Comparison of ENCODE assay signal across 37 cellular contexts in the genomic region with DNA sequence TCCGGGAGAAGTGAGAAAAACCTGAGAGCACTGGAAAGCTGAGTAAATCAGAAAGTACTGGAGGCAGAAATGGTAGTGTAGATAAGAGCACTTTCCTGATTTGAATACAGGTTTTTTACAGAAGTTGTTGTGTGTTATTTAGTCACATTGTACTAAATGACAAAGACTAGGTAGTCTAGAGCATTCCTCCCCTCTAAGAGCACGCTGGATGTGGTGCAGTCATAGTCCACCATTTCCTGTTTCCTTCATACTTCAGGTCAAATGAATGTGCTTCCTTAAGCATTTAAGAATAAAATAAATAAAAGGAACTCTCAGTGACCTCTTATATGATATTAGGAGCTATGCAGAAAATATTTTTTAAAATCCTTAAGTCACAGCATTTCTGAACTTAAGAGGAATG. TPM values are rescaled to one million over a fixed set of nuclear protein-coding genes. Genes with fewer than 3 reads are reported as not detected.
DNase-seq lines count a peak whose midpoint lies in the region; ATAC-seq and TF ChIP-seq lines count a peak whose summit lies in the region.
"Had no signal": no experiment of that assay in that cellular context is flagged by ENCODE, and none has a peak within 500 bp of the region (broad histone marks: within the 10 kb centered on the region; RNA-seq: fewer than 3 reads in every experiment).

No MANE protein-coding gene starts in this region.

- peaks cover 39% of the 10 kb centered on the region for H3K4me1 ChIP-seq in neural progenitor cell
- H3K4me1 ChIP-seq: BLaER1, right lobe of liver, spleen, uterus had no signal

- H3K4me2 ChIP-seq in neural progenitor cell = no peak overlapping the region
- H3K4me2 ChIP-seq: BLaER1, PC-9 had no signal

- no peaks in the 10 kb centered on the region for H3K9me3 ChIP-seq in neural progenitor cell (ENCODE audit: low read depth)
- H3K9me3 ChIP-seq: BLaER1, right lobe of liver, spleen, thoracic aorta, uterus had no signal

- in situ Hi-C loops in brain microvascular endothelial cell (cut with HindIII; ENCODE audit: low pct_ligation_motif_present, low sequenced_read_pairs) = no loop called here

- H3K27me3 Mint-ChIP-seq in endothelial cell (ENCODE audit: unreplicated experiment) (no peaks in the 10 kb centered on the region), neural progenitor cell (ENCODE audit: insufficient read depth, low read depth) (peaks cover 4% of the 10 kb centered on the region)

- no peaks in the 10 kb centered on the region for H3K9me3 Mint-ChIP-seq in endothelial cell (ENCODE audit: unreplicated experiment)
- no peaks in the 10 kb centered on the region for H3K9me3 Mint-ChIP-seq in neural progenitor cell
- H3K9me3 Mint-ChIP-seq: activated CD4-positive, alpha-beta memory T cell treated with anti-CD3 and anti-CD28 coated beads, Interleukin-2, amount 10 ng/mL, durations not matched to agents 7 days and 5 days; activated naive CD4-positive, alpha-beta T cell treated with anti-CD3 and anti-CD28 coated beads, Interleukin-2, amount 50 U/mL, for 72 hours; naive B cell; stimulated activated naive CD8-positive, alpha-beta T cell treated with anti-CD3 and anti-CD28 coated beads, Interleukin-15, amount 100 ng/mL, for 72 hours had no signal

- no peak overlapping the region for H3K9ac ChIP-seq in neural progenitor cell
- H3K9ac ChIP-seq: BLaER1 had no signal

- no peak overlapping the region for H2AFZ ChIP-seq in neural progenitor cell (replicated peaks)
- H2AFZ ChIP-seq: PC-9 had no signal

- H3K4me3 Mint-ChIP-seq in endothelial cell (ENCODE audit: unreplicated experiment) = no peak overlapping the region
- no peak overlapping the region for H3K4me3 Mint-ChIP-seq in neural progenitor cell
- H3K4me3 Mint-ChIP-seq: activated CD4-positive, alpha-beta memory T cell treated with anti-CD3 and anti-CD28 coated beads, Interleukin-2, amount 10 ng/mL, durations not matched to agents 7 days and 5 days; naive B cell; stimulated activated naive CD8-positive, alpha-beta T cell treated with anti-CD3 and anti-CD28 coated beads, Interleukin-15, amount 100 ng/mL, for 72 hours; T-helper 17 cell had no signal

- H3K4me1 Mint-ChIP-seq in endothelial cell (ENCODE audit: unreplicated experiment) = peaks cover 34% of the 10 kb centered on the region
- H3K4me1 Mint-ChIP-seq in neural progenitor cell = peaks cover 38% of the 10 kb centered on the region
- H3K4me1 Mint-ChIP-seq: naive B cell; stimulated activated naive CD8-positive, alpha-beta T cell treated with anti-CD3 and anti-CD28 coated beads, Interleukin-15, amount 100 ng/mL, for 72 hours had no signal

- H3K36me3 Mint-ChIP-seq in endothelial cell (ENCODE audit: low read depth, unreplicated experiment) = peaks cover 7% of the 10 kb centered on the region
- no peaks in the 10 kb centered on the region for H3K36me3 Mint-ChIP-seq in neural progenitor cell
- H3K36me3 Mint-ChIP-seq: activated naive CD4-positive, alpha-beta T cell treated with anti-CD3 and anti-CD28 coated beads, Interleukin-2, amount 50 U/mL, for 72 hours; naive B cell had no signal

- peaks cover 29% of the 10 kb centered on the region for H3K79me2 ChIP-seq in neural progenitor cell (ENCODE audit: low read depth)

- no peaks in the 10 kb centered on the region for H3K36me3 ChIP-seq in neural progenitor cell
- no peaks in the 10 kb centered on the region for H3K36me3 ChIP-seq in brain microvascular endothelial cell (replicated peaks)
- H3K36me3 ChIP-seq: BLaER1, right lobe of liver, spleen, thoracic aorta, uterus had no signal

- H3K27ac ChIP-seq in neural progenitor cell (no peak overlapping the region), brain microvascular endothelial cell (no peak overlapping the region)
- H3K27ac ChIP-seq: BLaER1, cardiac muscle cell, coronary artery, PC-9, right lobe of liver, spleen, thoracic aorta, uterus had no signal

- peaks cover 32% of the 10 kb centered on the region for H3F3A ChIP-seq in neural progenitor cell (ENCODE audit: low read depth)

- TF ChIP-seq CTCF in endothelial cell (IDR thresholded peaks at IDR 0.05; ENCODE audit: unreplicated experiment) (no peak), neural progenitor cell (IDR thresholded peaks at IDR 0.05) (no peak), brain microvascular endothelial cell (IDR thresholded peaks at IDR 0.05; ENCODE audit: low read depth, low read length, missing control alignments) (no peak)

- no peaks in the 10 kb centered on the region for H4K20me1 ChIP-seq in neural progenitor cell (ENCODE audit: low read depth)
- H4K20me1 ChIP-seq: BLaER1 had no signal

- H3K27ac Mint-ChIP-seq in endothelial cell (ENCODE audit: unreplicated experiment) = peak overlapping the region; percentile 55
- peak overlapping the region; percentile 50 for H3K27ac Mint-ChIP-seq in neural progenitor cell
- H3K27ac Mint-ChIP-seq: activated CD4-positive, alpha-beta memory T cell treated with anti-CD3 and anti-CD28 coated beads, Interleukin-2, amount 10 ng/mL, durations not matched to agents 7 days and 5 days; activated naive CD4-positive, alpha-beta T cell treated with anti-CD3 and anti-CD28 coated beads, Interleukin-2, amount 50 U/mL, for 72 hours; naive B cell; stimulated activated naive CD8-positive, alpha-beta T cell treated with anti-CD3 and anti-CD28 coated beads, Interleukin-15, amount 100 ng/mL, for 72 hours; T-helper 17 cell had no signal

- H3K27me3 ChIP-seq in neural progenitor cell = no peaks in the 10 kb centered on the region
- H3K27me3 ChIP-seq in brain microvascular endothelial cell (replicated peaks) = no peaks in the 10 kb centered on the region
- H3K27me3 ChIP-seq: BLaER1, cardiac muscle cell, right lobe of liver, spleen, uterus had no signal

- DNase-seq in ELR (ENCODE audit: low read depth) (peak; percentile 55), M059J (ENCODE audit: low read depth) (peak; percentile 28), endothelial cell (ENCODE audit: low spot score) (no peak), neural progenitor cell (ENCODE audit: low spot score) (no peak), GM19240 (ENCODE audit: insufficient read length, low spot score) (no peak), brain microvascular endothelial cell (no peak)
- DNase-seq: activated CD4-positive, alpha-beta memory T cell treated with anti-CD3 and anti-CD28 coated beads, Interleukin-2, amount 10 ng/mL, durations not matched to agents 7 days and 5 days; activated effector memory CD4-positive, alpha-beta T cell treated with Interleukin-2 at 50 U/mL for 16 hours; amygdala; DMS153; effector memory CD4-positive, alpha-beta T cell; foreskin fibroblast; GOT3; head of caudate nucleus; midbrain; naive B cell; NCI-H1092 treated with DMSO at 0.1 percent for 48 hours; NCI-H187 treated with DMSO at 0.1 percent for 48 hours; NCI-H2171 treated with DMSO at 0.1 percent for 48 hours; NCI-H524 treated with DMSO at 0.1 percent for 48 hours; PC-9; right lobe of liver; spleen; stimulated activated CD4-positive, alpha-beta T cell treated with anti-CD3 and anti-CD28 coated beads, Interleukin-2, amount 100 ng/mL, for 24 hours; stimulated activated CD8-positive, alpha-beta memory T cell treated with anti-CD3 and anti-CD28 coated beads, Interleukin-4, amount 100 ng/mL, for 48 hours; stimulated activated naive CD8-positive, alpha-beta T cell treated with anti-CD3 and anti-CD28 coated beads, Interleukin-15, amount 100 ng/mL, for 72 hours; T-helper 17 cell; uterus had no signal

- no peak for ATAC-seq in GM21528 (IDR thresholded peaks at IDR 0.05; ENCODE audit: low FRiP score, unreplicated experiment)
- ATAC-seq: activated CD4-positive, CD25-positive, alpha-beta regulatory T cell treated with anti-CD3 and anti-CD28 coated beads, Interleukin-2, amount 50 U/mL, for 24 hours; K562; right lobe of liver; Right ventricle myocardium inferior; stimulated activated naive CD8-positive, alpha-beta T cell treated with anti-CD3 and anti-CD28 coated beads, Interleukin-15, amount 100 ng/mL, for 72 hours; T-helper 17 cell had no signal

- H3K4me3 ChIP-seq in neural progenitor cell = no peak overlapping the region
- no peak overlapping the region for H3K4me3 ChIP-seq in brain microvascular endothelial cell (ENCODE audit: low read depth, low read length)
- H3K4me3 ChIP-seq: BLaER1, cardiac muscle cell, coronary artery, K562, PC-9, right lobe of liver, spleen, thoracic aorta, uterus had no signal

RNA-seq across cellular contexts. Expression of gene TMEM30A, which starts 53.2 kb away (rescaled TPM):
- 159 and 198 TPM in 2 replicates for total RNA-seq in M059J (2014; rRNA removed; shearing (Covaris generic))
- total RNA-seq in endothelial cell (ENCODE audit: unreplicated experiment) (99.4 TPM), neural progenitor cell (ENCODE audit: low replicate concordance) (61.2 and 86.0 TPM in 2 replicates)

Comparison
In these comparisons a context has a peak if more than half of its experiments do, and no peak if none do; other contexts are left out.
1. DNase-seq: peak in ELR (single experiment) and M059J (single experiment); none in endothelial cell (single experiment), neural progenitor cell (single experiment), GM19240 (single experiment) and brain microvascular endothelial cell (single experiment).